Comparison of ENCODE assay signal across 11 cellular contexts in the genomic region with DNA sequence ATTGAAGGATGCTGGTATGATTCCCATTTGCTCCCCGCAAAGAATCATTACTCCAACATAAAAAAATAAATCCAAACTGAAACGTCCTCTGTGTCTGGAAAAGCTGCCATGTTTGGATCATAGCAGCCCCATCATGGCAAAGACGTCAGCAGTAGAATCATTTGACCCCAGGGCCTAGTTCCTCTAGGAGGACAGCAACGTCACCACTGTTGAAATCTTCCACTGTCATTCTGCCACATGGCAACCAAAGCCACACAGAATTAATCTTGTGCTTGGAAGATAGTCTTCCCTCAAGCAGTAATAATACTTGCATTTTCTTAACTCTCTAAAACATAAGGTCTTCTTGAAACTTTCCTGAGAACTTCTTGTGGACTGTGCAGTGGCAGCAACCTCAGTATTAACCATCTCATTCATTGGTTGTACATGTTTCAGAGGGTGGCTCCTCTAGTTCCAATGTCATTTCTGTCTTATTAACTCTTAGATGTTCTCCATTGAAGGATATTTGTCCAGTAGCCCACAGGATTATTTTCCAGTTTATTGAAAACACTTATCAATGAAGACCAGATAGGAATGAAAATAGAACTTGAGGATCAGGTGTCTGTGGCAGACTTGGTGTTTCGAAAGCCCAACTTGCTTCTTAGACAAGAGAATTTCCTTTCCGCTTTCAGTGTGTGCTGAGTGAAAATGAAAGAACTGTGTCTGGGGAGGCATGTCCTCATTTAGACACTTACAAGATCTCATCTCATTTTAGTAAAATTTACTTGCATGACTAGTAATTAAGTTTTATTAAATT. TPM values are rescaled to one million over a fixed set of nuclear protein-coding genes. Genes with fewer than 3 reads are reported as not detected.
DNase-seq lines count a peak whose midpoint lies in the region; ATAC-seq and TF ChIP-seq lines count a peak whose summit lies in the region.
"Had no signal": no experiment of that assay in that cellular context is flagged by ENCODE, and none has a peak within 500 bp of the region (broad histone marks: within the 10 kb centered on the region; RNA-seq: fewer than 3 reads in every experiment).

No MANE protein-coding gene starts in this region.

- H3K27me3 Mint-ChIP-seq in activated naive CD4-positive, alpha-beta T cell treated with anti-CD3 and anti-CD28 coated beads, Interleukin-2, amount 10 ng/mL, durations not matched to agents 7 days and 5 days: peaks cover 6% of the 10 kb centered on the region

- H3K4me1 Mint-ChIP-seq in activated naive CD4-positive, alpha-beta T cell treated with anti-CD3 and anti-CD28 coated beads, Interleukin-2, amount 10 ng/mL, durations not matched to agents 7 days and 5 days: peaks cover 7% of the 10 kb centered on the region

- ATAC-seq in GM19468 (IDR thresholded peaks at IDR 0.05; ENCODE audit: extremely low read depth, unreplicated experiment) (peak; percentile 73), HG03095 (IDR thresholded peaks at IDR 0.05; ENCODE audit: unreplicated experiment) (peak; percentile 98)

- DNase-seq in GM12865 (ENCODE audit: low read depth) (peak; percentile 73), SIG-M5 (lab: John Stamatoyannopoulos, UW) (peak; percentile 5), SHP77 (lab: John Stamatoyannopoulos, UW) (no peak), dermis blood vessel endothelial cell (no peak), AG08395 (ENCODE audit: low spot score) (no peak)
- DNase-seq in activated naive CD4-positive, alpha-beta T cell treated with anti-CD3 and anti-CD28 coated beads, Interleukin-2, amount 10 ng/mL, durations not matched to agents 7 days and 5 days: no peak
- DNase-seq: BE2C, NCI-H524 had no signal

- TF ChIP-seq CTCF in GM12865 (IDR thresholded peaks at IDR 0.05; ENCODE audit: insufficient read depth, low read depth, low read length, missing control alignments): no peak

- no peak overlapping the region for H3K27ac Mint-ChIP-seq in activated naive CD4-positive, alpha-beta T cell treated with anti-CD3 and anti-CD28 coated beads, Interleukin-2, amount 10 ng/mL, durations not matched to agents 7 days and 5 days
- H3K27ac Mint-ChIP-seq: progenitor cell of endocrine pancreas had no signal

- peaks cover 2% of the 10 kb centered on the region for H3K9me3 Mint-ChIP-seq in activated naive CD4-positive, alpha-beta T cell treated with anti-CD3 and anti-CD28 coated beads, Interleukin-2, amount 10 ng/mL, durations not matched to agents 7 days and 5 days

- no peaks in the 10 kb centered on the region for H3K36me3 Mint-ChIP-seq in activated naive CD4-positive, alpha-beta T cell treated with anti-CD3 and anti-CD28 coated beads, Interleukin-2, amount 10 ng/mL, durations not matched to agents 7 days and 5 days

- CTCF ChIA-PET in activated naive CD4-positive, alpha-beta T cell treated with anti-CD3 and anti-CD28 coated beads, Interleukin-2, amount 10 ng/mL, durations not matched to agents 7 days and 5 days (lab: Charles Lee): no interaction called here

- H3K4me3 ChIP-seq in GM12865 (ENCODE audit: low read depth, low read length): no peak overlapping the region

- no peak overlapping the region for H3K4me3 Mint-ChIP-seq in activated naive CD4-positive, alpha-beta T cell treated with anti-CD3 and anti-CD28 coated beads, Interleukin-2, amount 10 ng/mL, durations not matched to agents 7 days and 5 days

RNA-seq across cellular contexts. Expression of a gene that starts 28.8 kb away (rescaled TPM):
- total RNA-seq in dermis blood vessel endothelial cell: 0.60 and 1.0 TPM in 2 replicates

Comparison
In these comparisons a context has a peak if more than half of its experiments do, and no peak if none do; other contexts are left out.
1. DNase-seq: peak in GM12865 (single experiment) and SIG-M5 (single experiment); none in activated naive CD4-positive, alpha-beta T cell treated with anti-CD3 and anti-CD28 coated beads, Interleukin-2, amount 10 ng/mL, durations not matched to agents 7 days and 5 days (single experiment), SHP77 (0 of 2), dermis blood vessel endothelial cell (single experiment) and AG08395 (single experiment).